In the genomic region with DNA sequence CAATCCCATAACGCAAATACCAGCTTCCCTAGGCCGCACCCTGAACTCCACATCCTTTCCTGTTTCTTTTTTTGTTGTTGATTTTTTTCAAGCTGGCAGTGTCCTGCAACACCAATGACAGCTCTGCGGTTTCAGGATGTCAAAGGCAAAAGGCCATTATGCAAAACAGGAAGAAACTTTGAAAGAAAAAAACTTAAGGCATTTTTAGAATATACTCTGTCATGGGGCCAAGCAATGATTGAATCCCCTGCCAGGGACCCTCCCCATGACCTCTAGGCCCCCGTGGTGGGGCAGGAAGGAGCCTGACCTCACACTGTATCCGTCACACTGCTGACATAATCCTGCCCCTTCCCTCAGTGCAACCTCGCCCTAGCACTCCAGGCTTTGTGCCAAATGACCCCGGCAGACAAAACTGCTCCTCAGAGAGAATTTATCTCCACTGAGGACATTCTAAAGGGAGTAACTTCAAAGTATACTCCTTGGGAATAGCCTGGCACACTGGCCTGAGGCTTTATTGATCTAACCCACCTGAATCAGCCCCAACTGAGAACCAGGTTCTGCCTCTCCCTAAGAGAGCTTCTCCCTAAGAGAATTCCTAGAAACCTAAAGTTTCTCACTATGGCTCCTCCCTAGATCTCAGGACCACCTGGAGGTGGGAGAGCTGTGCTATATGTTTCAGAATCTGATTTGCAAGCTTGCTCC, we compare ENCODE assay signal across 8 cellular contexts. TPM values are rescaled to one million over a fixed set of nuclear protein-coding genes. Genes with fewer than 3 reads are reported as not detected.
DNase-seq lines count a peak whose midpoint lies in the region; ATAC-seq and TF ChIP-seq lines count a peak whose summit lies in the region.

No MANE protein-coding gene starts in this region.

- DNase-seq in CD4-positive, CD25-positive, alpha-beta regulatory T cell = peak in 2 of 3 donors; percentile 48 to 56
- DNase-seq in GM23248 (peak; percentile 56), RPMI7951 (ENCODE audit: low read depth) (peak; percentile 61), coronary artery (ENCODE audit: low spot score) (peak; percentile 86), GM19240 (ENCODE audit: insufficient read length, low spot score) (no peak), NCI-H1417 (lab: John Stamatoyannopoulos, UW) (no peak)

- H3K36me3 ChIP-seq in CD4-positive, CD25-positive, alpha-beta regulatory T cell (ENCODE audit: control insufficient read depth, insufficient read depth, low read length) = no peaks in the 10 kb centered on the region
- H3K36me3 ChIP-seq in GM23248 (ENCODE audit: low read depth) (no peaks in the 10 kb centered on the region), muscle layer of duodenum (ENCODE audit: control insufficient read depth in 1 of 2, insufficient read depth in 2 of 2, low read length in 2 of 2) (peaks cover 0 to 5% of the 10 kb centered on the region in 2 donors)

- no peak for TF ChIP-seq CTCF in coronary artery (IDR thresholded peaks at IDR 0.05)

- no peaks in the 10 kb centered on the region for H4K20me1 ChIP-seq in GM23248 (ENCODE audit: insufficient read depth)

- peaks cover 69% of the 10 kb centered on the region for H3K4me1 ChIP-seq in CD4-positive, CD25-positive, alpha-beta regulatory T cell (ENCODE audit: control insufficient read depth, insufficient read depth, low read length, poor library complexity, severe bottlenecking)
- H3K4me1 ChIP-seq in GM23248 (ENCODE audit: insufficient read depth) (peaks cover 98% of the 10 kb centered on the region), muscle layer of duodenum (ENCODE audit: control insufficient read depth in 1 of 2, insufficient read depth in 2 of 2, low read length in 2 of 2) (peaks cover 74 to 78% of the 10 kb centered on the region in 2 donors)

- peak overlapping the region; percentile 61 for H3K4me3 ChIP-seq in CD4-positive, CD25-positive, alpha-beta regulatory T cell (ENCODE audit: low read depth, low read length)
- peak overlapping the region; percentile 98 for H3K4me3 ChIP-seq in GM23248
- H3K4me3 ChIP-seq in coronary artery = peak overlapping the region; percentile 50
- H3K4me3 ChIP-seq in muscle layer of duodenum (ENCODE audit: low read depth in 1 of 2, low read length in 2 of 2) = peak overlapping the region; percentile 18 to 20

- H3K4me3 Mint-ChIP-seq in CD4-positive, CD25-positive, alpha-beta regulatory T cell = peak overlapping the region; percentile 62 to 87 (median 76)

- peaks cover 34 to 99% (median 79%) of the 10 kb centered on the region in 4 donors for H3K4me1 Mint-ChIP-seq in CD4-positive, CD25-positive, alpha-beta regulatory T cell

- peak overlapping the region; percentile 93 to 99 (median 99) for H3K27ac Mint-ChIP-seq in CD4-positive, CD25-positive, alpha-beta regulatory T cell

- in situ Hi-C loops in GM23248 (cut with MboI) = no loop called here

- peak overlapping the region; percentile 99 for H3K4me2 ChIP-seq in GM23248 (ENCODE audit: unreplicated experiment)

- H3K79me2 ChIP-seq in GM23248 (ENCODE audit: insufficient read depth) = peaks cover 100% of the 10 kb centered on the region

- peak overlapping the region; percentile 99 for H3K9ac ChIP-seq in GM23248

- no peak overlapping the region for H2AFZ ChIP-seq in GM23248

- peak overlapping the region; percentile 96 for H3K27ac ChIP-seq in CD4-positive, CD25-positive, alpha-beta regulatory T cell (ENCODE audit: insufficient read depth, low read length, poor library complexity, severe bottlenecking)
- peak overlapping the region; percentile 99 for H3K27ac ChIP-seq in GM23248
- peak overlapping the region; percentile 90 to 99 for H3K27ac ChIP-seq in coronary artery
- peak overlapping the region; percentile 76 for H3K27ac ChIP-seq in muscle layer of duodenum (ENCODE audit: low read length)

- no peaks in the 10 kb centered on the region for H3K9me3 ChIP-seq in CD4-positive, CD25-positive, alpha-beta regulatory T cell (ENCODE audit: control insufficient read depth in 2 of 2, low read length in 2 of 2)
- no peaks in the 10 kb centered on the region for H3K9me3 ChIP-seq in GM23248 (ENCODE audit: low read depth)
- H3K9me3 ChIP-seq in muscle layer of duodenum (ENCODE audit: control insufficient read depth in 1 of 2, low read length in 2 of 2) = no peaks in the 10 kb centered on the region

- peaks cover under 1% of the 10 kb centered on the region for H3K36me3 Mint-ChIP-seq in CD4-positive, CD25-positive, alpha-beta regulatory T cell

- WGBS in GM23248 (ENCODE audit: low coverage in 1 of 2, low lambda C conversion rate in 2 of 2, missing lambda C conversion rate in 2 of 2), 2 experiments = 14% methylated on average over 7 of the region's 7 CpGs

- H3K9me3 Mint-ChIP-seq in CD4-positive, CD25-positive, alpha-beta regulatory T cell = no peaks in the 10 kb centered on the region

- H3K9me2 ChIP-seq in GM23248 (ENCODE audit: insufficient read depth) = no peaks in the 10 kb centered on the region

- H3F3A ChIP-seq in GM23248 (ENCODE audit: insufficient read depth) = peaks cover 92% of the 10 kb centered on the region

- ATAC-seq in CD4-positive, CD25-positive, alpha-beta regulatory T cell (ENCODE audit: low read depth in 2 of 2) = peak in 1 of 2 donors; percentile 23
- no peak for ATAC-seq in HG02938 (IDR thresholded peaks at IDR 0.05; ENCODE audit: unreplicated experiment)

- no peaks in the 10 kb centered on the region for H3K27me3 Mint-ChIP-seq in CD4-positive, CD25-positive, alpha-beta regulatory T cell

- no peaks in the 10 kb centered on the region for H3K27me3 ChIP-seq in CD4-positive, CD25-positive, alpha-beta regulatory T cell (ENCODE audit: control insufficient read depth, insufficient read depth, low read length)
- H3K27me3 ChIP-seq in GM23248 (replicated peaks; ENCODE audit: insufficient read depth) (no peaks in the 10 kb centered on the region), muscle layer of duodenum (ENCODE audit: low read depth, low read length) (no peaks in the 10 kb centered on the region)

RNA-seq across cellular contexts. Expression of gene B4GALT1, which starts 7.9 kb away (rescaled TPM):
- total RNA-seq in CD4-positive, CD25-positive, alpha-beta regulatory T cell = 87.8 TPM
- 10 to 100 TPM; 18.8 to 21.7 (median 20.6) TPM for polyA plus RNA-seq in CD4-positive, CD25-positive, alpha-beta regulatory T cell
- total RNA-seq in GM23248 (2014; rRNA removed; shearing (Covaris generic)) = 70.8 and 74.3 TPM in 2 replicates
- polyA plus RNA-seq in GM23248 (2016; fragmentation: Nextera tagmentation; extraction: Ambion mirVana) = 139 and 140 TPM in 2 replicates
- 35.4 and 38.7 TPM in 2 replicates for total RNA-seq in RPMI7951 (2014; rRNA removed; shearing (Covaris generic))

Comparison
In these comparisons a context has a peak if more than half of its experiments do, and no peak if none do; other contexts are left out.
1. DNase-seq: peak in CD4-positive, CD25-positive, alpha-beta regulatory T cell (2 of 3), GM23248 (single experiment), RPMI7951 (single experiment) and coronary artery (single experiment); none in GM19240 (single experiment) and NCI-H1417 (0 of 3).
2. H3K4me3 ChIP-seq: peak in every context shown above with its lines; median percentile 98 in GM23248; 61 in CD4-positive, CD25-positive, alpha-beta regulatory T cell; 50 in coronary artery; 19 in muscle layer of duodenum.
3. Peak in every context shown above with its lines, with median percentiles within 50 percentile points of each other: H3K27ac ChIP-seq.